8 cellular contexts compared by ENCODE assay signal in genomic region chr13:45325806-45326205, GRCh38. TPM values are rescaled to one million over a fixed set of nuclear protein-coding genes. Genes with fewer than 3 reads are reported as not detected.
DNase-seq lines count a peak whose midpoint lies in the region; ATAC-seq lines count a peak whose summit lies in the region.

No MANE protein-coding gene starts in this region.

- H3K9me3 ChIP-seq in T-helper 17 cell (ENCODE audit: control insufficient read depth, low read length, poor library complexity, severe bottlenecking), result no peaks in the 10 kb centered on the region

- H3K27ac Mint-ChIP-seq in T-helper 17 cell, result peak overlapping the region; percentile 81

- H3K4me1 Mint-ChIP-seq in T-helper 17 cell, result peaks cover 32% of the 10 kb centered on the region

- intact Hi-C loops in Right ventricle myocardium superior (cut with DNase I), result no loop called here

- H3K27me3 Mint-ChIP-seq in T-helper 17 cell, result no peaks in the 10 kb centered on the region

- H3K36me3 Mint-ChIP-seq in T-helper 17 cell (ENCODE audit: low read depth), result no peaks in the 10 kb centered on the region

- ATAC-seq in T-helper 17 cell (no peak), Right ventricle myocardium superior (ENCODE audit: poor library complexity) (peak; percentile 87), GM18498 (IDR thresholded peaks at IDR 0.05; ENCODE audit: unreplicated experiment) (no peak)

- no peak overlapping the region for H3K4me3 Mint-ChIP-seq in T-helper 17 cell

- H3K4me3 ChIP-seq in skeletal muscle cell (ENCODE audit: low read depth, low read length), result no peak overlapping the region

- DNase-seq in EL (peak; percentile 90), T-helper 17 cell (no peak), Right ventricle myocardium superior (peak; percentile 75), skeletal muscle cell (ENCODE audit: low read depth) (peak; percentile 77), foreskin melanocyte (no peak), NOMO-1 treated with dmso at 0.1 percent for 144 hours (lab: John Stamatoyannopoulos, UW; ENCODE audit: unreplicated experiment) (no peak)
- no peak for DNase-seq in activated CD8-positive, alpha-beta memory T cell treated with anti-CD3 and anti-CD28 coated beads, Interleukin-2, amount 50 U/mL, for 4 hours

RNA-seq across cellular contexts. Expression of gene TPT1, which starts 15.2 kb away (rescaled TPM):
- total RNA-seq in T-helper 17 cell, result 1,000 to 10,000 TPM; 7,650 to 7,799 TPM
- total RNA-seq in Right ventricle myocardium superior, result 4,220 TPM

Comparison
In these comparisons a context has a peak if more than half of its experiments do, and no peak if none do; other contexts are left out.
1. DNase-seq: peak in EL (single experiment), Right ventricle myocardium superior (single experiment) and skeletal muscle cell (single experiment); none in T-helper 17 cell (0 of 3), foreskin melanocyte (single experiment), activated CD8-positive, alpha-beta memory T cell treated with anti-CD3 and anti-CD28 coated beads, Interleukin-2, amount 50 U/mL, for 4 hours (single experiment) and NOMO-1 treated with dmso at 0.1 percent for 144 hours (single experiment).